Comparison of ENCODE assay signal across 16 cellular contexts in the genomic region with DNA sequence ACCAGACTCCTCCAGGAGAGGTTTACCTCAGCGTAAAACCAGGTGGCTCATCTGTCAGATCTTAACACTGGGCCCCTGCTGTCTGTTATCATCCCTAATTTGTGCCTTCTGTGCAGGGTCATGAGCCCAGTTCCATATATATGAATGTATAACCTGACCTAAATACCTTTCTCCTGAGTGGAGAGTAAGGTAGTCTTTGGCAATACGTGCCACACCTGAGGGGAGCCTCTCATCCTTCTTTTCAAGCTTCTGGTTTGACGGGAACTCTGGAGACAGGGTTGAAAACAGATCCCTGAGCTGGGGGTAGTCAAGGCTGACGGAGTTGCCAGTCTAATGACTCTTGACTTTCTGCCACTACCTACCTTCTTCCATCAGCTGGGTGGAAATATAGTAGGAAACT. TPM values are rescaled to one million over a fixed set of nuclear protein-coding genes. Genes with fewer than 3 reads are reported as not detected.
A peak's percentile ranks its signal among the peaks of the same experiment; 100 is the strongest.
DNase-seq lines count a peak whose midpoint lies in the region; ATAC-seq and TF ChIP-seq lines count a peak whose summit lies in the region.
"Had no signal": no experiment of that assay in that cellular context is flagged by ENCODE, and none has a peak within 500 bp of the region (broad histone marks: within the 10 kb centered on the region; RNA-seq: fewer than 3 reads in every experiment).

No MANE protein-coding gene starts in this region.

- no peak overlapping the region for H3K27ac ChIP-seq in mammary epithelial cell (ENCODE audit: insufficient read depth, low read depth, low read length)
- H3K27ac ChIP-seq in aorta (ENCODE audit: low read depth in 1 of 2, low read length in 2 of 2), result peak overlapping the region; percentile 73 to 98

- no peak for TF ChIP-seq CTCF in mammary epithelial cell (conservative IDR thresholded peaks at IDR 0.05 in 1 of 2, IDR thresholded peaks at IDR 0.05 in 1 of 2; ENCODE audit: extremely low read depth in 1 of 2, insufficient read depth in 1 of 2, low read depth in 1 of 2, low read length in 2 of 2)

- peaks cover 58% of the 10 kb centered on the region for H3K4me1 Mint-ChIP-seq in stimulated activated naive CD8-positive, alpha-beta T cell treated with anti-CD3 and anti-CD28 coated beads, Interleukin-15, Interleukin-2, amounts not matched to agents 100 ng/mL and 50 ng/mL, for 24 hours (ENCODE audit: low read depth)
- peaks cover 63% of the 10 kb centered on the region for H3K4me1 Mint-ChIP-seq in stimulated activated naive CD8-positive, alpha-beta T cell treated with anti-CD3 and anti-CD28 coated beads, Interleukin-15, amount 100 ng/mL, for 72 hours
- H3K4me1 Mint-ChIP-seq in naive B cell (peaks cover 61 to 81% (median 74%) of the 10 kb centered on the region in 3 donors), T-cell (peaks cover 72 to 79% (median 77%) of the 10 kb centered on the region in 3 donors)

- WGBS in mammary epithelial cell (ENCODE audit: low coverage, missing lambda C conversion rate), result 93% methylated on average over 4 of the region's 4 CpGs
- WGBS in aorta, 2 donors, result 98 to 100% methylated on average over 4 of the region's 4 CpGs

- no peak for DNase-seq in stimulated activated naive CD8-positive, alpha-beta T cell treated with anti-CD3 and anti-CD28 coated beads, Interleukin-15, amount 100 ng/mL, for 72 hours
- peak; percentile 10 for DNase-seq in mammary epithelial cell
- DNase-seq in naive B cell, result no peak
- DNase-seq in aorta, result no peak
- no peak for DNase-seq in T-cell
- no peak for DNase-seq in central memory CD4-positive, alpha-beta T cell
- DNase-seq in GM19240 (ENCODE audit: insufficient read length, low spot score), result no peak
- DNase-seq: activated CD4-positive, alpha-beta T cell treated with anti-CD3 and anti-CD28 coated beads, Interleukin-2, amount 50 U/mL, for 4 hours; esophagus squamous epithelium; NCI-H2227 treated with DMSO at 0.1 percent for 48 hours; NCI-H748 treated with DMSO at 0.1 percent for 48 hours; retina; stimulated activated CD4-positive, alpha-beta T cell treated with anti-CD3 and anti-CD28 coated beads, Interleukin-12 subunit alpha, Interleukin-12 subunit beta, amount 100 ng/mL, for 4 hours; T-helper 2 cell had no signal

- H3K4me3 Mint-ChIP-seq in stimulated activated naive CD8-positive, alpha-beta T cell treated with anti-CD3 and anti-CD28 coated beads, Interleukin-15, Interleukin-2, amounts not matched to agents 100 ng/mL and 50 ng/mL, for 24 hours, result peak overlapping the region; percentile 0
- H3K4me3 Mint-ChIP-seq in stimulated activated naive CD8-positive, alpha-beta T cell treated with anti-CD3 and anti-CD28 coated beads, Interleukin-15, amount 100 ng/mL, for 72 hours, result no peak overlapping the region
- H3K4me3 Mint-ChIP-seq in naive B cell (peak overlapping the region in 6 of 8 donors; percentile 16 to 95 (median 44)), T-cell (peak overlapping the region in 1 of 3 donors; percentile 89)

- no peak overlapping the region for H3K27ac Mint-ChIP-seq in stimulated activated naive CD8-positive, alpha-beta T cell treated with anti-CD3 and anti-CD28 coated beads, Interleukin-15, Interleukin-2, amounts not matched to agents 100 ng/mL and 50 ng/mL, for 24 hours
- no peak overlapping the region for H3K27ac Mint-ChIP-seq in stimulated activated naive CD8-positive, alpha-beta T cell treated with anti-CD3 and anti-CD28 coated beads, Interleukin-15, amount 100 ng/mL, for 72 hours
- H3K27ac Mint-ChIP-seq in naive B cell (peak overlapping the region in 3 of 6 donors; percentile 6 to 50 (median 15)), T-cell (no peak overlapping the region)

- dilution Hi-C loops in mammary epithelial cell (cut with HindIII; ENCODE audit: low sequenced_read_pairs), result loop anchor here (10.0 kb wide), 1 partner anchor 85 kb away; no protein-coding TSS in a partner anchor

- CTCF ChIA-PET in mammary epithelial cell (lab: Charles Lee; ENCODE audit: low non-redundant PET) (interaction anchor here (0.6 to 0.9 kb wide), 2 partner anchors 92 to 188 kb away, joined by 3 to 4 read pairs; no protein-coding TSS in a partner anchor), T-cell (lab: Charles Lee) (no interaction called here)

- H3K27me3 ChIP-seq in mammary epithelial cell (ENCODE audit: insufficient read depth, low read length), result no peaks in the 10 kb centered on the region
- H3K27me3 ChIP-seq in aorta (ENCODE audit: control insufficient read depth in 1 of 2, insufficient read depth in 2 of 2, low read length in 1 of 2), result no peaks in the 10 kb centered on the region
- H3K27me3 ChIP-seq: esophagus squamous epithelium had no signal

- H3K9me3 ChIP-seq in mammary epithelial cell (replicated peaks; ENCODE audit: insufficient read depth, low read length), result no peaks in the 10 kb centered on the region
- H3K9me3 ChIP-seq in aorta (ENCODE audit: control insufficient read depth, low read length), result no peaks in the 10 kb centered on the region
- H3K9me3 ChIP-seq: esophagus squamous epithelium had no signal

- no TSS peak for BruUV-seq in mammary epithelial cell (replicated peaks; lab: Mats Ljungman, UMichigan)

- peaks cover 76% of the 10 kb centered on the region for H3K79me2 ChIP-seq in mammary epithelial cell (ENCODE audit: insufficient read depth, low read length)

- no peak overlapping the region for H3K4me2 ChIP-seq in mammary epithelial cell (ENCODE audit: insufficient read depth, low read depth, low read length)

- no peak overlapping the region for H2AFZ ChIP-seq in mammary epithelial cell (ENCODE audit: low read depth, low read length)

- H3K9me3 Mint-ChIP-seq in stimulated activated naive CD8-positive, alpha-beta T cell treated with anti-CD3 and anti-CD28 coated beads, Interleukin-15, Interleukin-2, amounts not matched to agents 100 ng/mL and 50 ng/mL, for 24 hours, result no peaks in the 10 kb centered on the region
- peaks cover 0 to under 1% of the 10 kb centered on the region in 2 donors for H3K9me3 Mint-ChIP-seq in stimulated activated naive CD8-positive, alpha-beta T cell treated with anti-CD3 and anti-CD28 coated beads, Interleukin-15, amount 100 ng/mL, for 72 hours
- H3K9me3 Mint-ChIP-seq in naive B cell (no peaks in the 10 kb centered on the region), T-cell (no peaks in the 10 kb centered on the region)

- peaks cover 59% of the 10 kb centered on the region for H3K36me3 Mint-ChIP-seq in stimulated activated naive CD8-positive, alpha-beta T cell treated with anti-CD3 and anti-CD28 coated beads, Interleukin-15, Interleukin-2, amounts not matched to agents 100 ng/mL and 50 ng/mL, for 24 hours (ENCODE audit: low read depth)
- peaks cover 9 to 15% of the 10 kb centered on the region in 2 donors for H3K36me3 Mint-ChIP-seq in naive B cell
- H3K36me3 Mint-ChIP-seq in T-cell, result peaks cover 45% of the 10 kb centered on the region

- H3K4me3 ChIP-seq in mammary epithelial cell (replicated peaks in 1 of 3; ENCODE audit: insufficient read depth in 1 of 3, low read depth in 2 of 3, low read length in 3 of 3), result no peak overlapping the region
- H3K4me3 ChIP-seq in aorta (ENCODE audit: low read length in 2 of 2), result no peak overlapping the region
- H3K4me3 ChIP-seq: K562 had no signal

- H3K4me1 ChIP-seq in mammary epithelial cell (ENCODE audit: insufficient read depth, low read length) (peaks cover 30% of the 10 kb centered on the region), aorta (ENCODE audit: control insufficient read depth in 1 of 2, insufficient read depth in 2 of 2, low read length in 2 of 2) (peaks cover 2 to 3% of the 10 kb centered on the region in 2 donors)

- intact Hi-C loops in mammary epithelial cell (cut with micrococcal nuclease), result loop anchor here (5.0 kb wide), 1 partner anchor 293 kb away; a partner anchor contains a TSS
- intact Hi-C loops in aorta (cut with DNase I), result loop anchor here (5.0 to 10.0 kb wide), 2 partner anchors 32 to 85 kb away; no protein-coding TSS in a partner anchor

- H3K36me3 ChIP-seq in mammary epithelial cell (ENCODE audit: insufficient read depth, low read length), result peaks cover 10% of the 10 kb centered on the region
- peaks cover 0 to 12% of the 10 kb centered on the region in 2 donors for H3K36me3 ChIP-seq in aorta (ENCODE audit: control insufficient read depth in 1 of 2, insufficient read depth in 2 of 2, low read length in 1 of 2)

- no peak for ATAC-seq in stimulated activated naive CD8-positive, alpha-beta T cell treated with anti-CD3 and anti-CD28 coated beads, Interleukin-15, amount 100 ng/mL, for 72 hours
- ATAC-seq in naive B cell (ENCODE audit: low read depth in 2 of 2) (no peak), aorta (ENCODE audit: low FRiP score) (no peak), T-cell (replicated peaks in 1 of 4) (no peak)
- ATAC-seq: K562 had no signal

- H3K27me3 Mint-ChIP-seq in stimulated activated naive CD8-positive, alpha-beta T cell treated with anti-CD3 and anti-CD28 coated beads, Interleukin-15, Interleukin-2, amounts not matched to agents 100 ng/mL and 50 ng/mL, for 24 hours, result no peaks in the 10 kb centered on the region
- H3K27me3 Mint-ChIP-seq in stimulated activated naive CD8-positive, alpha-beta T cell treated with anti-CD3 and anti-CD28 coated beads, Interleukin-15, amount 100 ng/mL, for 72 hours, result no peaks in the 10 kb centered on the region
- H3K27me3 Mint-ChIP-seq in naive B cell (no peaks in the 10 kb centered on the region), T-cell (no peaks in the 10 kb centered on the region)

- POLR2A ChIA-PET in T-cell (lab: Charles Lee), result interaction anchor here (0.6 to 0.9 kb wide), 2 partner anchors 12 to 44 kb away, joined by 3 read pairs; no protein-coding TSS in a partner anchor

- in situ Hi-C loops in mammary epithelial cell (cut with MboI; ENCODE audit: low sequenced_read_pairs in 2 of 2), result no loop called here

- no peaks in the 10 kb centered on the region for H4K20me1 ChIP-seq in mammary epithelial cell (ENCODE audit: insufficient read depth, low read length)

- no peak overlapping the region for H3K9ac ChIP-seq in mammary epithelial cell (ENCODE audit: insufficient read depth, low read length)

RNA-seq across cellular contexts. Expression of a gene that starts 4.1 kb away (rescaled TPM):
- total RNA-seq in mammary epithelial cell (10 to 100 TPM; 47.3 to 56.6 TPM), aorta (100 to 1,000 TPM in 1 of 2 donors, 10 to 100 TPM in 1; 94.6 to 107 TPM), T-cell (10 to 100 TPM; 51.6 to 63.1 (median 55.6) TPM)
- polyA plus RNA-seq in mammary epithelial cell (30.7 TPM), naive B cell (ENCODE audit: low read depth in 6 of 6) (10 to 100 TPM; 12.1 to 80.2 (median 65.2) TPM), aorta (10 to 100 TPM in 1 of 2 donors, 1 to 10 TPM in 1; 5.3 to 11.4 TPM)
- polyA minus RNA-seq in mammary epithelial cell, result 73.0 TPM

RNA-seq across cellular contexts. Expression of a gene that starts 50.8 kb away (rescaled TPM):
- under 1 TPM; 0.67 to 0.68 TPM for total RNA-seq in mammary epithelial cell
- 0.57 TPM for polyA plus RNA-seq in mammary epithelial cell
- not detected for polyA minus RNA-seq in mammary epithelial cell
- polyA plus RNA-seq in naive B cell (ENCODE audit: low read depth in 6 of 6), result 1 to 10 TPM in 5 of 6 donors, not detected in 1; 1.7 to 4.3 (median 2.3) TPM
- 1 to 10 TPM; 4.1 to 8.8 TPM for total RNA-seq in aorta
- polyA plus RNA-seq in aorta, result 1 to 10 TPM in 1 of 2 donors, under 1 TPM in 1; 0.50 to 5.6 TPM
- total RNA-seq in T-cell, result 1 to 10 TPM; 2.8 to 3.9 (median 3.5) TPM

RNA-seq across cellular contexts. Expression of a gene that starts 51.1 kb away (rescaled TPM):
- total RNA-seq in mammary epithelial cell, result 10 to 100 TPM; 32.5 to 46.0 TPM
- 22.9 TPM for polyA plus RNA-seq in mammary epithelial cell
- polyA minus RNA-seq in mammary epithelial cell, result 5.1 TPM
- polyA plus RNA-seq in naive B cell (ENCODE audit: low read depth in 6 of 6), result 10 to 100 TPM; 28.0 to 38.2 (median 33.9) TPM
- total RNA-seq in aorta, result 10 to 100 TPM; 25.1 to 28.9 TPM
- 10 to 100 TPM; 14.3 to 19.7 TPM for polyA plus RNA-seq in aorta
- 10 to 100 TPM; 13.8 to 26.6 (median 22.3) TPM for total RNA-seq in T-cell

Comparison
In these comparisons a context has a peak if more than half of its experiments do, and no peak if none do; other contexts are left out.
1. H3K4me3 Mint-ChIP-seq: peak in stimulated activated naive CD8-positive, alpha-beta T cell treated with anti-CD3 and anti-CD28 coated beads, Interleukin-15, Interleukin-2, amounts not matched to agents 100 ng/mL and 50 ng/mL, for 24 hours (single experiment) and naive B cell (6 of 8); none in stimulated activated naive CD8-positive, alpha-beta T cell treated with anti-CD3 and anti-CD28 coated beads, Interleukin-15, amount 100 ng/mL, for 72 hours (0 of 2).